Comparison of ENCODE assay signal across 2 cellular contexts in the genomic region with DNA sequence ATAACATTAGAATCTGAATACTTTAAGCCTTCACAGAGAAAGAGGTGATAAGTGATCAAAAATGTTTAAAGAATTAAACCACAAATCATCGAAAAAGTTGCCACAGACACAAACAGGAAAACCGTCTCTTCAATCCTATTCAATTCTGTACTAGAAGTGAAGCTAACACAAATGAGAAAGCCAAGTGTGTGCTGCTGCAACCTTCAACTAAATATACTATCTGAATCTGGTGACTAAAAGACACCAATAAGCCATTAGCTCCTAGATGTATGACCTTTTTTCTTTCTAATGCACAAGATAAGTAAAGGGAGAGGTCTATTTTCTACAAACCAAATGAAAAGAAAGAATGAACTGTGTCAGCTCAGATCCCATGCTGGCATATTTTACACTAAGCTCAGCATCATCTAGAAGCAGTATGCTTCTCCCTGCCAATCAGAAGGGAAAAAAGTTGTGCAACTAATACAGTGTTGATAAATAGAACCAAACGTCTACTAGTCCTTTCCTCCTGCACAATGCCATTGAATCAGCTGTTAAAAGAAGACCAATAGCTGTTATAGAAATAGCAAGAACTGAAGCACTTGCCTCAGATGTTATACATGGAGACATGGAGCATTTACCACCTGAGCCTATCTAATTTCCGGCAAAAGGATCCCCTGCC.
TF ChIP-seq lines count a peak whose summit lies in the region.

No MANE protein-coding gene starts in this region.

TF ChIP-seq in IMR-90, 13 proteins besides CTCF, POLR2A, EP300 and RAD21:
- TF ChIP-seq, protein P1, sequence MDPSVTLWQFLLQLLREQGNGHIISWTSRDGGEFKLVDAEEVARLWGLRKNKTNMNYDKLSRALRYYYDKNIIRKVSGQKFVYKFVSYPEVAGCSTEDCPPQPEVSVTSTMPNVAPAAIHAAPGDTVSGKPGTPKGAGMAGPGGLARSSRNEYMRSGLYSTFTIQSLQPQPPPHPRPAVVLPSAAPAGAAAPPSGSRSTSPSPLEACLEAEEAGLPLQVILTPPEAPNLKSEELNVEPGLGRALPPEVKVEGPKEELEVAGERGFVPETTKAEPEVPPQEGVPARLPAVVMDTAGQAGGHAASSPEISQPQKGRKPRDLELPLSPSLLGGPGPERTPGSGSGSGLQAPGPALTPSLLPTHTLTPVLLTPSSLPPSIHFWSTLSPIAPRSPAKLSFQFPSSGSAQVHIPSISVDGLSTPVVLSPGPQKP (IDR thresholded peaks at IDR 0.05; ENCODE audit: borderline replicate concordance, low read depth, low read length): no peak
- TF ChIP-seq NFE2L2 (IDR thresholded peaks at IDR 0.05; ENCODE audit: low read depth, low read length): no peak
- no peak for TF ChIP-seq FOS (IDR thresholded peaks at IDR 0.05; ENCODE audit: low read depth, low read length)
- no peak for TF ChIP-seq SMC3 (IDR thresholded peaks at IDR 0.05; ENCODE audit: low read depth, low read length)
- peak; percentile 66 for TF ChIP-seq CEBPB (IDR thresholded peaks at IDR 0.05; ENCODE audit: low read depth, low read length)
- TF ChIP-seq BHLHE40 (IDR thresholded peaks at IDR 0.05; ENCODE audit: low read depth, low read length): no peak

TF ChIP-seq in SK-N-SH, 30 proteins besides CTCF, POLR2A, EP300 and RAD21:
- no peak for TF ChIP-seq RFX5 (IDR thresholded peaks at IDR 0.05; ENCODE audit: low read length)
- TF ChIP-seq, protein P2, sequence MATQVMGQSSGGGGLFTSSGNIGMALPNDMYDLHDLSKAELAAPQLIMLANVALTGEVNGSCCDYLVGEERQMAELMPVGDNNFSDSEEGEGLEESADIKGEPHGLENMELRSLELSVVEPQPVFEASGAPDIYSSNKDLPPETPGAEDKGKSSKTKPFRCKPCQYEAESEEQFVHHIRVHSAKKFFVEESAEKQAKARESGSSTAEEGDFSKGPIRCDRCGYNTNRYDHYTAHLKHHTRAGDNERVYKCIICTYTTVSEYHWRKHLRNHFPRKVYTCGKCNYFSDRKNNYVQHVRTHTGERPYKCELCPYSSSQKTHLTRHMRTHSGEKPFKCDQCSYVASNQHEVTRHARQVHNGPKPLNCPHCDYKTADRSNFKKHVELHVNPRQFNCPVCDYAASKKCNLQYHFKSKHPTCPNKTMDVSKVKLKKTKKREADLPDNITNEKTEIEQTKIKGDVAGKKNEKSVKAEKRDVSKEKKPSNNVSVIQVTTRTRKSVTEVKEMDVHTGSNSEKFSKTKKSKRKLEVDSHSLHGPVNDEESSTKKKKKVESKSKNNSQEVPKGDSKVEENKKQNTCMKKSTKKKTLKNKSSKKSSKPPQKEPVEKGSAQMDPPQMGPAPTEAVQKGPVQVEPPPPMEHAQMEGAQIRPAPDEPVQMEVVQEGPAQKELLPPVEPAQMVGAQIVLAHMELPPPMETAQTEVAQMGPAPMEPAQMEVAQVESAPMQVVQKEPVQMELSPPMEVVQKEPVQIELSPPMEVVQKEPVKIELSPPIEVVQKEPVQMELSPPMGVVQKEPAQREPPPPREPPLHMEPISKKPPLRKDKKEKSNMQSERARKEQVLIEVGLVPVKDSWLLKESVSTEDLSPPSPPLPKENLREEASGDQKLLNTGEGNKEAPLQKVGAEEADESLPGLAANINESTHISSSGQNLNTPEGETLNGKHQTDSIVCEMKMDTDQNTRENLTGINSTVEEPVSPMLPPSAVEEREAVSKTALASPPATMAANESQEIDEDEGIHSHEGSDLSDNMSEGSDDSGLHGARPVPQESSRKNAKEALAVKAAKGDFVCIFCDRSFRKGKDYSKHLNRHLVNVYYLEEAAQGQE (IDR thresholded peaks at IDR 0.05; ENCODE audit: low read depth, low read length): no peak
- TF ChIP-seq FOXM1 (IDR thresholded peaks at IDR 0.05; ENCODE audit: low read depth): no peak
- TF ChIP-seq GATA2 (CRISPR knock-in tag; IDR thresholded peaks at IDR 0.05): no peak
- no peak for TF ChIP-seq RCOR1 (IDR thresholded peaks at IDR 0.05; ENCODE audit: low read length)
